In the genomic region with DNA sequence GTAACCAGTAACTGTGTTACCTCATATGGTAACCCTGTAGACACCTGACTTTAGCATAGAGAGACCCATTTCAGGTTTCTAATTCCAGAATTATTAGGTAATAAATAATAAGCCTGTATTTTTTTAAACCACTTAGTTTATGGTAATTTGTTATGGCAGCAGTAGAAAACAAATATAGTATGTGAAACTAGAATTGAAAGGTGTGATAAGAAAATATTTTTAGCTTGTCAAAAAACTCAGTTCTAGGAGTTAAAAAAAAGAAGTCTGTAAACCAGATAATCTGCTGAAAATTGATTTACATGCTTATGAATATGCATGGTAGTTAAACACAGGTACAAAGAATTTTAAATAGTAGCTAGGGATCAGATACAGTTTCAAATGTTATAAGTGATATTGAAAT, we compare ENCODE assay signal across 30 cellular contexts.
DNase-seq lines count a peak whose midpoint lies in the region; ATAC-seq and TF ChIP-seq lines count a peak whose summit lies in the region.
"Had no signal": no experiment of that assay in that cellular context is flagged by ENCODE, and none has a peak within 500 bp of the region (broad histone marks: within the 10 kb centered on the region; RNA-seq: fewer than 3 reads in every experiment).

No MANE protein-coding gene starts in this region.

- DNase-seq in upper lobe of left lung = no peak
- DNase-seq in hypothalamus (lab: John Stamatoyannopoulos, UW) = no peak
- no peak for DNase-seq in stimulated activated CD4-positive, alpha-beta T cell treated with anti-CD3 and anti-CD28 coated beads, Interleukin-15, amount 100 ng/mL, for 24 hours
- no peak for DNase-seq in DMS153 treated with DMSO at 0.1 percent for 48 hours (lab: John Stamatoyannopoulos, UW; ENCODE audit: unreplicated experiment)
- DNase-seq: ACHN; activated CD4-positive, alpha-beta T cell treated with anti-CD3 and anti-CD28 coated beads, Interleukin-2, amount 50 U/mL, for 4 hours; activated naive CD4-positive, alpha-beta T cell treated with Interleukin-2 at 50 U/mL for 16 hours; adrenal gland; body of pancreas; dermis blood vessel endothelial cell; DMS153; esophagus squamous epithelium; foreskin melanocyte; KBM-7; mesendoderm; NCI-H1417; NCI-H2081 treated with DMSO at 0.1 percent for 48 hours; NCI-H345; NCI-H748 treated with DMSO at 0.1 percent for 48 hours; posterior cingulate gyrus; right cardiac atrium; spleen; stimulated activated CD4-positive, alpha-beta T cell treated with anti-CD3 and anti-CD28 coated beads, Interleukin-2, amount 100 ng/mL, for 48 hours; trophoblast cell had no signal

- H3K27ac ChIP-seq in upper lobe of left lung = no peak overlapping the region
- H3K27ac ChIP-seq: adrenal gland, BLaER1, body of pancreas, esophagus squamous epithelium, spleen had no signal

- no peaks in the 10 kb centered on the region for H3K4me1 ChIP-seq in upper lobe of left lung
- H3K4me1 ChIP-seq: adrenal gland, BLaER1, body of pancreas, esophagus squamous epithelium, spleen had no signal

- no peak for TF ChIP-seq EP300 in upper lobe of left lung (IDR thresholded peaks at IDR 0.05)

- H3K36me3 ChIP-seq in upper lobe of left lung = no peaks in the 10 kb centered on the region
- H3K36me3 ChIP-seq: adrenal gland, BLaER1, esophagus squamous epithelium, spleen had no signal

- TF ChIP-seq POLR2A in upper lobe of left lung (IDR thresholded peaks at IDR 0.05) = no peak

- H3K27me3 ChIP-seq in upper lobe of left lung = no peaks in the 10 kb centered on the region
- H3K27me3 ChIP-seq: adrenal gland, BLaER1, body of pancreas, esophagus squamous epithelium, spleen had no signal

- ATAC-seq in GM19324 (IDR thresholded peaks at IDR 0.05; ENCODE audit: low FRiP score, unreplicated experiment) (peak; percentile 62), GM21619 (IDR thresholded peaks at IDR 0.05; ENCODE audit: unreplicated experiment) (peak; percentile 68), HG02973 (IDR thresholded peaks at IDR 0.05; ENCODE audit: unreplicated experiment) (peak; percentile 57), HG03520 (IDR thresholded peaks at IDR 0.05; ENCODE audit: unreplicated experiment) (peak; percentile 66), upper lobe of left lung (ENCODE audit: low FRiP score in 2 of 2) (no peak)
- ATAC-seq: body of pancreas, left lobe of liver, right cardiac atrium had no signal

- H3K9me3 ChIP-seq in upper lobe of left lung = no peaks in the 10 kb centered on the region
- H3K9me3 ChIP-seq: adrenal gland, BLaER1, body of pancreas, esophagus squamous epithelium had no signal

- no peak overlapping the region for H3K4me3 ChIP-seq in upper lobe of left lung
- H3K4me3 ChIP-seq: adrenal gland, BLaER1, body of pancreas, esophagus squamous epithelium, spleen had no signal

- no peak for TF ChIP-seq CTCF in upper lobe of left lung (IDR thresholded peaks at IDR 0.05)

Comparison
In these comparisons a context has a peak if more than half of its experiments do, and no peak if none do; other contexts are left out.
1. ATAC-seq: peak in GM19324 (single experiment), GM21619 (single experiment), HG02973 (single experiment) and HG03520 (single experiment); none in upper lobe of left lung (0 of 2).